In genomic region chr9:124283232-124283814, GRCh38 we compare ENCODE assay signal across 13 cellular contexts. TPM values are rescaled to one million over a fixed set of nuclear protein-coding genes. Genes with fewer than 3 reads are reported as not detected.
DNase-seq lines count a peak whose midpoint lies in the region; ATAC-seq and TF ChIP-seq lines count a peak whose summit lies in the region.
"Had no signal": no experiment of that assay in that cellular context is flagged by ENCODE, and none has a peak within 500 bp of the region (broad histone marks: within the 10 kb centered on the region; RNA-seq: fewer than 3 reads in every experiment).

No MANE protein-coding gene starts in this region.

- intact Hi-C loops in Calu3 (cut with micrococcal nuclease; ENCODE audit: unreplicated experiment): no loop called here
- intact Hi-C loops in lower lobe of right lung (cut with DNase I): no loop called here
- intact Hi-C loops in spleen (cut with DNase I; ENCODE audit: low total_unique reads): no loop called here

- peaks cover 28% of the 10 kb centered on the region for H3K36me3 Mint-ChIP-seq in Calu3 (ENCODE audit: insufficient read depth, unreplicated experiment)
- H3K36me3 Mint-ChIP-seq: CD4-positive, CD25-positive, alpha-beta regulatory T cell had no signal

- CTCF ChIA-PET in Calu3 (lab: Charles Lee): no interaction called here

- H3K9me3 ChIP-seq in lower lobe of right lung (no peaks in the 10 kb centered on the region), spleen (no peaks in the 10 kb centered on the region)

- H3K36me3 ChIP-seq in brain microvascular endothelial cell (replicated peaks) (peaks cover 3% of the 10 kb centered on the region), lower lobe of right lung (no peaks in the 10 kb centered on the region), spleen (peaks cover 0 to 13% (median 0%) of the 10 kb centered on the region in 6 donors)

- H3K27ac ChIP-seq in brain microvascular endothelial cell: peak overlapping the region; percentile 88
- H3K27ac ChIP-seq in lower lobe of right lung: peak overlapping the region; percentile 85
- H3K27ac ChIP-seq in spleen: peak overlapping the region; percentile 6 to 85 (median 70)

- no peaks in the 10 kb centered on the region for H3K27me3 Mint-ChIP-seq in Calu3 (ENCODE audit: unreplicated experiment)
- H3K27me3 Mint-ChIP-seq: CD4-positive, CD25-positive, alpha-beta regulatory T cell had no signal

- H3K27ac Mint-ChIP-seq in Calu3 (ENCODE audit: unreplicated experiment): peak overlapping the region; percentile 90
- H3K27ac Mint-ChIP-seq: CD4-positive, CD25-positive, alpha-beta regulatory T cell had no signal

- no peaks in the 10 kb centered on the region for H3K9me3 Mint-ChIP-seq in Calu3 (ENCODE audit: low read depth, unreplicated experiment)
- H3K9me3 Mint-ChIP-seq: CD4-positive, CD25-positive, alpha-beta regulatory T cell had no signal

- DNase-seq in Calu3 (no peak), brain microvascular endothelial cell (no peak), lower lobe of right lung (no peak), spleen (no peak), HPDE6-E6E7 (ENCODE audit: extremely low spot score) (no peak)
- no peak for DNase-seq in stimulated activated naive CD8-positive, alpha-beta T cell treated with anti-CD3 and anti-CD28 coated beads, Interleukin-15, Interleukin-2, amounts not matched to agents 100 U/mL and 50 U/mL, for 24 hours
- DNase-seq: activated gamma-delta T cell; CD4-positive, CD25-positive, alpha-beta regulatory T cell; cortex of kidney; NCI-H1417; NCI-H748 treated with DMSO at 0.1 percent for 48 hours had no signal

- H3K4me1 ChIP-seq in lower lobe of right lung (peaks cover 97% of the 10 kb centered on the region), spleen (peaks cover 65 to 100% (median 87%) of the 10 kb centered on the region in 6 donors)

- ATAC-seq in lower lobe of right lung: no peak
- ATAC-seq in GM19467 (IDR thresholded peaks at IDR 0.05; ENCODE audit: unreplicated experiment): no peak
- ATAC-seq in HG02938 (IDR thresholded peaks at IDR 0.05; ENCODE audit: unreplicated experiment): no peak
- no peak for ATAC-seq in stimulated activated naive CD8-positive, alpha-beta T cell treated with anti-CD3 and anti-CD28 coated beads, Interleukin-15, Interleukin-2, amounts not matched to agents 100 U/mL and 50 U/mL, for 24 hours

- BruUV-seq in Calu3 (replicated peaks; lab: Mats Ljungman, UMichigan): no TSS peak

- H3K4me3 Mint-ChIP-seq in Calu3 (ENCODE audit: low read depth, unreplicated experiment): no peak overlapping the region
- H3K4me3 Mint-ChIP-seq: CD4-positive, CD25-positive, alpha-beta regulatory T cell had no signal

- no peak for TF ChIP-seq POLR2A in spleen (IDR thresholded peaks at IDR 0.05)

- no peak overlapping the region for H3K4me3 ChIP-seq in brain microvascular endothelial cell (ENCODE audit: low read depth, low read length)
- H3K4me3 ChIP-seq in lower lobe of right lung: no peak overlapping the region
- no peak overlapping the region for H3K4me3 ChIP-seq in spleen

- H3K27me3 ChIP-seq in brain microvascular endothelial cell (replicated peaks) (no peaks in the 10 kb centered on the region), lower lobe of right lung (ENCODE audit: low read depth) (no peaks in the 10 kb centered on the region), spleen (replicated peaks in 1 of 7) (no peaks in the 10 kb centered on the region)

- TF ChIP-seq CTCF in Calu3 (IDR thresholded peaks at IDR 0.05; ENCODE audit: unreplicated experiment) (no peak), brain microvascular endothelial cell (IDR thresholded peaks at IDR 0.05; ENCODE audit: low read depth, low read length, missing control alignments) (no peak), lower lobe of right lung (IDR thresholded peaks at IDR 0.05) (no peak), spleen (IDR thresholded peaks at IDR 0.05 in 8 of 11, conservative IDR thresholded peaks at IDR 0.05 in 3 of 11) (no peak)

- WGBS in spleen, 5 donors: 57 to 68% (median 61%) methylated on average over 14 to 15 of the region's 15 CpGs

- in situ Hi-C loops in brain microvascular endothelial cell (cut with HindIII; ENCODE audit: low pct_ligation_motif_present, low sequenced_read_pairs): no loop called here

- H3K4me1 Mint-ChIP-seq in Calu3 (ENCODE audit: low read depth, unreplicated experiment): peaks cover 34% of the 10 kb centered on the region

RNA-seq across cellular contexts. Expression of gene NEK6, which starts 25.6 kb away (rescaled TPM):
- 42.2 and 43.0 TPM in 2 replicates for total RNA-seq in Calu3 (2022)
- 125 TPM for total RNA-seq in lower lobe of right lung
- 10 to 100 TPM; 32.8 to 71.3 (median 55.0) TPM for total RNA-seq in spleen
- polyA plus RNA-seq in spleen: 10 to 100 TPM; 11.2 to 19.7 (median 11.6) TPM
